8 cellular contexts compared by ENCODE assay signal in the genomic region with DNA sequence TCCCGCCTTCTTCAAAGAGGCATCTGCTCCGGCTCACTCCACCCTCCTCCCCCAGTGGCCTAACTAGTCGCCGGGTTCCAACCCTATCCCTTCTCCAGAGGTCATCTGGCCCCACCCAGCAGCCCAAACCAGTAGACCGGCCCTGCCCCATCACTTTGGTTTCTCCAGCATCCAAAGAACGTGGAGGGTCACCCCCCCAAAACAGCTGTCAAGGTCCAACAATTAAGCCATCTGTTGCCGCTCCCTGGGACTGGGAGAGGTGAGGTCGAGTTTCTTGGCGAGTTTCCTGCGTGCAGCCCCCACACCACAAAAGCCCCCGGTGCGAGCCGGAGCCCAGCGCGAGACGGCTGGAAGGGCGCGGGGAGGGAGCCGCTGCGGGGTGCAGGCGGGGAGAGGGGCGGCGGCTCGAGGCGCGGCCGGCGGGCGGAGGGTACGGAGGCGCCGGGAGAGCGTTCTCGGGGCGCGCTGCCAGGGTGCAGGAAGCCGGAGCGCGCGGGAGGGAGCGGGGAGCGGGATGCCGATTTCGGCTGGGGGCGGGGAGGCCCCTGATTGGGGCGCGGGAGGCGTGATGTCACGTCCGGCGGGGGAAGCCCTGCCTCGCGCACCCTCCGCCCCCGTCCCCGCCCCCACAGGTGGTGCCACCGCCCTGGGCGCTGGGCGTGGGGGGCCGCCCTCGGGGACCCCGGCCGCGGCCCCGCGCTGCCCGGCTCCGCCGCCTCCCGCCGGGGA. TPM values are rescaled to one million over a fixed set of nuclear protein-coding genes. Genes with fewer than 3 reads are reported as not detected.
DNase-seq lines count a peak whose midpoint lies in the region; ATAC-seq and TF ChIP-seq lines count a peak whose summit lies in the region.

No MANE protein-coding gene starts in this region.

- H3K4me3 Mint-ChIP-seq in activated T-helper 17 cell treated with anti-CD3 and anti-CD28 coated beads, Interleukin-2, amount 50 U/mL, for 72 hours: peak overlapping the region; percentile 81
- H3K4me3 Mint-ChIP-seq in naive thymus-derived CD8-positive, alpha-beta T cell: peak overlapping the region; percentile 78 to 93 (median 86)
- peak overlapping the region; percentile 82 for H3K4me3 Mint-ChIP-seq in stimulated activated memory B cell treated with anti-CD40 and anti-IgM and Interleukin-4, amounts not matched to agents 10 μg/mL and 1 μg/mL and 100 μg/mL, for 72 hours

- peaks cover 52% of the 10 kb centered on the region for H3K79me2 ChIP-seq in PC-9 (ENCODE audit: low read depth)

- H3K27ac ChIP-seq in PC-9: peak overlapping the region; percentile 87

- peaks cover 15% of the 10 kb centered on the region for H3F3A ChIP-seq in PC-9 (ENCODE audit: insufficient read depth, low read depth)

- POLR2A ChIA-PET in AG04449 (lab: Yijun Ruan, JAX): no interaction called here
- POLR2A ChIA-PET in PC-9 (lab: Charles Lee; ENCODE audit: unreplicated experiment): interaction anchor here (0.7 to 1.9 kb wide), 5 partner anchors 47 to 1268 kb away, joined by 3 to 39 read pairs (median 9); no protein-coding TSS in a partner anchor
- POLR2A ChIA-PET in naive thymus-derived CD8-positive, alpha-beta T cell (lab: Charles Lee): no interaction called here

- H3K9me3 Mint-ChIP-seq in activated T-helper 17 cell treated with anti-CD3 and anti-CD28 coated beads, Interleukin-2, amount 50 U/mL, for 72 hours: no peaks in the 10 kb centered on the region
- H3K9me3 Mint-ChIP-seq in naive thymus-derived CD8-positive, alpha-beta T cell: no peaks in the 10 kb centered on the region
- H3K9me3 Mint-ChIP-seq in stimulated activated memory B cell treated with anti-CD40 and anti-IgM and Interleukin-4, amounts not matched to agents 10 μg/mL and 1 μg/mL and 100 μg/mL, for 72 hours: no peaks in the 10 kb centered on the region

- DNase-seq in AG04449 (ENCODE audit: low read depth, low spot score) (no peak), HPDE6-E6E7 (ENCODE audit: extremely low spot score) (peak; percentile 83), PC-9 (peak; percentile 79 to 99), fibroblast of mammary gland (ENCODE audit: low read depth) (peak; percentile 90)
- peak; percentile 75 to 93 (median 82) for DNase-seq in naive thymus-derived CD8-positive, alpha-beta T cell

- peaks cover 26% of the 10 kb centered on the region for H4K20me1 ChIP-seq in PC-9 (ENCODE audit: insufficient read depth)

- peaks cover 6% of the 10 kb centered on the region for H3K27me3 Mint-ChIP-seq in activated T-helper 17 cell treated with anti-CD3 and anti-CD28 coated beads, Interleukin-2, amount 50 U/mL, for 72 hours
- H3K27me3 Mint-ChIP-seq in naive thymus-derived CD8-positive, alpha-beta T cell: peaks cover 4 to 43% (median 22%) of the 10 kb centered on the region in 5 donors
- H3K27me3 Mint-ChIP-seq in stimulated activated memory B cell treated with anti-CD40 and anti-IgM and Interleukin-4, amounts not matched to agents 10 μg/mL and 1 μg/mL and 100 μg/mL, for 72 hours: peaks cover 51% of the 10 kb centered on the region

- H3K36me3 Mint-ChIP-seq in activated T-helper 17 cell treated with anti-CD3 and anti-CD28 coated beads, Interleukin-2, amount 50 U/mL, for 72 hours (ENCODE audit: low read depth): no peaks in the 10 kb centered on the region
- H3K36me3 Mint-ChIP-seq in naive thymus-derived CD8-positive, alpha-beta T cell: no peaks in the 10 kb centered on the region
- H3K36me3 Mint-ChIP-seq in stimulated activated memory B cell treated with anti-CD40 and anti-IgM and Interleukin-4, amounts not matched to agents 10 μg/mL and 1 μg/mL and 100 μg/mL, for 72 hours: no peaks in the 10 kb centered on the region

- H3K36me3 ChIP-seq in PC-9 (ENCODE audit: low read depth): no peaks in the 10 kb centered on the region

- intact Hi-C loops in PC-9 (cut with micrococcal nuclease; ENCODE audit: unreplicated experiment): loop anchor here (1.0 to 5.0 kb wide), 8 partner anchors 23 to 202 kb away; partner anchors contain the start of gene RNPEPL1

- peak overlapping the region; percentile 69 for H3K27ac Mint-ChIP-seq in activated T-helper 17 cell treated with anti-CD3 and anti-CD28 coated beads, Interleukin-2, amount 50 U/mL, for 72 hours
- H3K27ac Mint-ChIP-seq in naive thymus-derived CD8-positive, alpha-beta T cell: peak overlapping the region in 5 of 10 donors; percentile 73 to 85 (median 77)
- no peak overlapping the region for H3K27ac Mint-ChIP-seq in stimulated activated memory B cell treated with anti-CD40 and anti-IgM and Interleukin-4, amounts not matched to agents 10 μg/mL and 1 μg/mL and 100 μg/mL, for 72 hours

- H3K4me1 Mint-ChIP-seq in activated T-helper 17 cell treated with anti-CD3 and anti-CD28 coated beads, Interleukin-2, amount 50 U/mL, for 72 hours: no peaks in the 10 kb centered on the region
- H3K4me1 Mint-ChIP-seq in naive thymus-derived CD8-positive, alpha-beta T cell: peaks cover 0 to 8% (median 6%) of the 10 kb centered on the region in 4 donors
- H3K4me1 Mint-ChIP-seq in stimulated activated memory B cell treated with anti-CD40 and anti-IgM and Interleukin-4, amounts not matched to agents 10 μg/mL and 1 μg/mL and 100 μg/mL, for 72 hours: peaks cover 25% of the 10 kb centered on the region

- ATAC-seq in GM19025 (IDR thresholded peaks at IDR 0.05; ENCODE audit: low read depth, unreplicated experiment): peak; percentile 66
- ATAC-seq in activated T-helper 17 cell treated with anti-CD3 and anti-CD28 coated beads, Interleukin-2, amount 50 U/mL, for 72 hours (replicated peaks): peak; percentile 68
- peak; percentile 78 to 80 for ATAC-seq in naive thymus-derived CD8-positive, alpha-beta T cell
- ATAC-seq in stimulated activated memory B cell treated with anti-CD40 and anti-IgM and Interleukin-4, amounts not matched to agents 10 μg/mL and 1 μg/mL and 100 μg/mL, for 72 hours: peak; percentile 86

- H3K9me2 ChIP-seq in PC-9 (ENCODE audit: insufficient read depth): no peaks in the 10 kb centered on the region

- CTCF ChIA-PET in AG04449 (lab: Yijun Ruan, JAX): interaction anchor here (0.8 to 2.1 kb wide), 5 partner anchors 134 to 292 kb away, joined by 3 to 70 read pairs (median 4); no protein-coding TSS in a partner anchor
- CTCF ChIA-PET in PC-9 (lab: Charles Lee): no interaction called here

- H3K9me3 ChIP-seq in PC-9 (ENCODE audit: insufficient read depth, low read depth): no peaks in the 10 kb centered on the region

- peak overlapping the region; percentile 76 for H2AFZ ChIP-seq in PC-9

- H3K27me3 ChIP-seq in PC-9 (ENCODE audit: insufficient read depth, low read depth): no peaks in the 10 kb centered on the region

- no peak for TF ChIP-seq CTCF in AG04449 (IDR thresholded peaks at IDR 0.05; ENCODE audit: insufficient read depth, low read length, missing control alignments)
- TF ChIP-seq CTCF in PC-9 (conservative IDR thresholded peaks at IDR 0.05): no peak
- TF ChIP-seq CTCF in fibroblast of mammary gland (conservative IDR thresholded peaks at IDR 0.05; ENCODE audit: control insufficient read depth, insufficient read depth, low read depth, low read length): no peak

- peak overlapping the region; percentile 78 for H3K4me2 ChIP-seq in PC-9

- H3K4me3 ChIP-seq in AG04449 (ENCODE audit: low read depth, low read length) (peak overlapping the region; percentile 66), PC-9 (peak overlapping the region; percentile 62), fibroblast of mammary gland (ENCODE audit: control insufficient read depth, low read depth, low read length) (peak overlapping the region; percentile 63)

- peaks cover 45% of the 10 kb centered on the region for H3K4me1 ChIP-seq in PC-9 (replicated peaks; ENCODE audit: insufficient read depth)

- no TSS peak for BruUV-seq in PC-9 (replicated peaks; lab: Mats Ljungman, UMichigan)

RNA-seq across cellular contexts. Expression of gene GPC1, which starts 0.6 kb away (rescaled TPM):
- 302 and 319 TPM in 2 replicates for total RNA-seq in PC-9 (2021)
- total RNA-seq in activated T-helper 17 cell treated with anti-CD3 and anti-CD28 coated beads, Interleukin-2, amount 50 U/mL, for 72 hours: 1 to 10 TPM; 4.0 to 4.6 TPM
- 1 to 10 TPM in 1 of 2 experiments, under 1 TPM in 1; 0.99 to 1.2 TPM for total RNA-seq in naive thymus-derived CD8-positive, alpha-beta T cell
- under 1 TPM; 0.09 to 0.49 (median 0.31) TPM for polyA plus RNA-seq in naive thymus-derived CD8-positive, alpha-beta T cell

Comparison
In these comparisons a context has a peak if more than half of its experiments do, and no peak if none do; other contexts are left out.
1. RNA of gene GPC1, which starts 0.6 kb away (total RNA-seq): 302 to 319 TPM in PC-9; 4.0 to 4.6 TPM in activated T-helper 17 cell treated with anti-CD3 and anti-CD28 coated beads, Interleukin-2, amount 50 U/mL, for 72 hours and 0.99 to 1.2 TPM in naive thymus-derived CD8-positive, alpha-beta T cell; every median in the first group is over 10 times any median in the second.
2. Peak in every context shown above with its lines, with median percentiles within 50 percentile points of each other: H3K4me3 ChIP-seq, ATAC-seq and H3K4me3 Mint-ChIP-seq.